Comparison of ENCODE assay signal across 22 cellular contexts in the genomic region with DNA sequence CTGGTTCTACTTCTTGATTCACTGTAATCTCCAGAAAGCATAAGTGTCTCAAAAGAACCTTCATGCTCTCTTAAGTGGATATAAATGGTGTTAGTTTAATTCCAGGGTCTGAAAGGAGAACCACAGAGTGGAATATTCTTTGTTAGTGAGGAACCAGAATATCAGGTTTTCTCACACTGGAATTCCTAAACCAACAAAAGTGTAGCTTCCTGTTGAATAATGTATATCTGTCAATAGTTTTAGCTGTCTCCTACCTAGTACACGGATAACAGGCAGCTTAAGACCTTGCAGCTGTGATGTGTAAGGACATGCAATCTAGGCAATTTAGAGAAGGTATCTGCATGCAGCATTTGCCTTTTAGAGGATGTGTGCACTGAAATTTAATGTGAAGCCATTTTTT. TPM values are rescaled to one million over a fixed set of nuclear protein-coding genes. Genes with fewer than 3 reads are reported as not detected.
DNase-seq lines count a peak whose midpoint lies in the region; FAIRE-seq and TF ChIP-seq lines count a peak whose summit lies in the region.
"Had no signal": no experiment of that assay in that cellular context is flagged by ENCODE, and none has a peak within 500 bp of the region (broad histone marks: within the 10 kb centered on the region; RNA-seq: fewer than 3 reads in every experiment).

No MANE protein-coding gene starts in this region.

- no peak overlapping the region for H2AK5ac ChIP-seq in mesenchymal stem cell (ENCODE audit: low read length, severe bottlenecking)

- no peak overlapping the region for H3K14ac ChIP-seq in mesenchymal stem cell (ENCODE audit: low read length in 2 of 2)

- H3K9me3 Mint-ChIP-seq in activated CD4-positive, alpha-beta T cell treated with anti-CD3 and anti-CD28 coated beads, Interleukin-2, amount 10 ng/mL, durations not matched to agents 7 days and 5 days: no peaks in the 10 kb centered on the region
- H3K9me3 Mint-ChIP-seq: activated CD4-positive, alpha-beta T cell treated with anti-CD3 and anti-CD28 coated beads, Interleukin-2, amount 10 ng/mL, durations not matched to agents 24 days and 14 days; activated T-helper 1 cell treated with anti-CD3 and anti-CD28 coated beads, Interleukin-12 subunit alpha, Interleukin-12 subunit beta, Interleukin-2, Interleukin-4 antibody, amounts not matched to agents 30 ng/mL and 10 ng/mL and 1 ng/mL, durations not matched to agents 14 hours and 24 hours and 36 hours; dendritic cell treated with granulocyte-macrophage colony-stimulating factor and Interleukin-4, amounts not matched to agents 40 ng/mL and 50 ng/mL, for 4 days; memory B cell had no signal

- H3K4me2 ChIP-seq in keratinocyte (ENCODE audit: control insufficient read depth, extremely low read depth, insufficient read depth, low read depth, low read length) (peak overlapping the region; percentile 41), mesenchymal stem cell (ENCODE audit: low read length, poor library complexity, severe bottlenecking) (no peak overlapping the region)

- H2AFZ ChIP-seq in keratinocyte (ENCODE audit: control insufficient read depth, low read length): no peak overlapping the region
- H2AFZ ChIP-seq in mesenchymal stem cell (ENCODE audit: low read depth, low read length): no peak overlapping the region

- peaks cover 87% of the 10 kb centered on the region for H3K79me2 ChIP-seq in keratinocyte (ENCODE audit: control insufficient read depth, insufficient read depth, low read length)

- no peak overlapping the region for H3K4ac ChIP-seq in mesenchymal stem cell (ENCODE audit: low read depth in 1 of 2, low read length in 2 of 2)

- H3K4me1 Mint-ChIP-seq in activated CD4-positive, alpha-beta T cell treated with anti-CD3 and anti-CD28 coated beads, Interleukin-2, amount 10 ng/mL, durations not matched to agents 7 days and 5 days: no peaks in the 10 kb centered on the region
- H3K4me1 Mint-ChIP-seq: activated CD4-positive, alpha-beta T cell treated with anti-CD3 and anti-CD28 coated beads, Interleukin-2, amount 10 ng/mL, durations not matched to agents 24 days and 14 days; activated naive CD4-positive, alpha-beta T cell treated with anti-CD3 and anti-CD28 coated beads, Interleukin-2, amount 10 ng/mL, durations not matched to agents 7 days and 5 days; B cell; CD8-positive, alpha-beta memory T cell; memory B cell had no signal

- no peak overlapping the region for H3K18ac ChIP-seq in mesenchymal stem cell (ENCODE audit: low read depth in 1 of 2, low read length in 2 of 2)

- H3K9me3 ChIP-seq in keratinocyte (ENCODE audit: control insufficient read depth, low read depth, low read length) (no peaks in the 10 kb centered on the region), mesenchymal stem cell (ENCODE audit: control insufficient read depth, low read length) (no peaks in the 10 kb centered on the region)
- H3K9me3 ChIP-seq: upper lobe of right lung had no signal

- no peaks in the 10 kb centered on the region for H4K20me1 ChIP-seq in keratinocyte (ENCODE audit: control insufficient read depth, extremely low read depth, insufficient read depth, low read length)

- H2BK120ac ChIP-seq in mesenchymal stem cell (ENCODE audit: low read depth, low read length): no peak overlapping the region

- H3K27ac ChIP-seq in keratinocyte (ENCODE audit: control insufficient read depth, insufficient read depth, low read length) (no peak overlapping the region), mesenchymal stem cell (ENCODE audit: low read length, poor library complexity, severe bottlenecking) (no peak overlapping the region)
- H3K27ac ChIP-seq: cardiac muscle cell, upper lobe of right lung had no signal

- CTCF ChIA-PET in activated CD4-positive, alpha-beta T cell treated with anti-CD3 and anti-CD28 coated beads, Interleukin-2, amount 10 ng/mL, durations not matched to agents 7 days and 5 days (lab: Charles Lee): no interaction called here

- dilution Hi-C loops in keratinocyte (cut with MboI; ENCODE audit: extremely low pct_ligation_motif_present, low sequenced_read_pairs): no loop called here

- no peak overlapping the region for H3K23ac ChIP-seq in mesenchymal stem cell (ENCODE audit: low read length in 2 of 2)

- peaks cover 5% of the 10 kb centered on the region for H3K79me1 ChIP-seq in mesenchymal stem cell (replicated peaks; ENCODE audit: low read length, poor library complexity, severe bottlenecking)

- peak; percentile 34 for DNase-seq in DMS153 treated with DMSO at 0.1 percent for 48 hours (lab: John Stamatoyannopoulos, UW; ENCODE audit: unreplicated experiment)
- peak; percentile 68 for DNase-seq in LNCaP clone FGC (ENCODE audit: low read depth)
- DNase-seq in NCI-H748 treated with DMSO at 0.1 percent for 48 hours (lab: John Stamatoyannopoulos, UW): peak; percentile 48
- no peak for DNase-seq in keratinocyte (ENCODE audit: low read depth, low spot score)
- DNase-seq in stimulated activated CD4-positive, alpha-beta T cell treated with anti-CD3 and anti-CD28 coated beads, Interleukin-12 subunit alpha, Interleukin-12 subunit beta, amount 100 ng/mL, for 4 hours: no peak
- no peak for DNase-seq in cerebellar cortex (ENCODE audit: low spot score)
- no peak for DNase-seq in activated CD4-positive, alpha-beta T cell treated with anti-CD3 and anti-CD28 coated beads, Interleukin-2, amount 10 ng/mL, durations not matched to agents 7 days and 5 days
- DNase-seq in mesenchymal stem cell: no peak
- DNase-seq: activated CD4-positive, alpha-beta T cell treated with anti-CD3 and anti-CD28 coated beads, Interleukin-2, amount 10 ng/mL, durations not matched to agents 24 days and 14 days; activated naive CD4-positive, alpha-beta T cell treated with anti-CD3 and anti-CD28 coated beads, Interleukin-2, amount 10 ng/mL, durations not matched to agents 7 days and 5 days; amygdala; CD8-positive, alpha-beta memory T cell; head of caudate nucleus; left colon; MV-4-11; upper lobe of right lung had no signal

- no peaks in the 10 kb centered on the region for H3K27me3 ChIP-seq in keratinocyte (ENCODE audit: control insufficient read depth, extremely low read depth, insufficient read depth, low read length)
- no peaks in the 10 kb centered on the region for H3K27me3 ChIP-seq in mesenchymal stem cell (ENCODE audit: control insufficient read depth in 1 of 2, insufficient read depth in 1 of 2, low read length in 2 of 2)
- H3K27me3 ChIP-seq: cardiac muscle cell, upper lobe of right lung had no signal

- H4K91ac ChIP-seq in mesenchymal stem cell (ENCODE audit: low read length): no peak overlapping the region

- no peak overlapping the region for H3K9ac ChIP-seq in keratinocyte (ENCODE audit: control insufficient read depth, extremely low read depth, insufficient read depth, low read length)
- H3K9ac ChIP-seq in mesenchymal stem cell (ENCODE audit: low read length): no peak overlapping the region

- 100% methylated on average over 1 of the region's 1 CpG for WGBS in mesenchymal stem cell

- no peaks in the 10 kb centered on the region for H3K27me3 Mint-ChIP-seq in activated CD4-positive, alpha-beta T cell treated with anti-CD3 and anti-CD28 coated beads, Interleukin-2, amount 10 ng/mL, durations not matched to agents 7 days and 5 days
- H3K27me3 Mint-ChIP-seq: activated CD4-positive, alpha-beta T cell treated with anti-CD3 and anti-CD28 coated beads, Interleukin-2, amount 10 ng/mL, durations not matched to agents 24 days and 14 days; activated naive CD4-positive, alpha-beta T cell treated with anti-CD3 and anti-CD28 coated beads, Interleukin-2, amount 10 ng/mL, durations not matched to agents 7 days and 5 days; B cell; CD8-positive, alpha-beta memory T cell; dendritic cell treated with granulocyte-macrophage colony-stimulating factor and Interleukin-4, amounts not matched to agents 40 ng/mL and 50 ng/mL, for 4 days; memory B cell had no signal

- H3K4me1 ChIP-seq in keratinocyte (ENCODE audit: control insufficient read depth, extremely low read depth, insufficient read depth, low read length): peaks cover 56% of the 10 kb centered on the region
- peaks cover 4% of the 10 kb centered on the region for H3K4me1 ChIP-seq in mesenchymal stem cell (ENCODE audit: control insufficient read depth, insufficient read depth, low read depth, low read length)

- POLR2A ChIA-PET in activated CD4-positive, alpha-beta T cell treated with anti-CD3 and anti-CD28 coated beads, Interleukin-2, amount 10 ng/mL, durations not matched to agents 7 days and 5 days (lab: Charles Lee): no interaction called here

- H3K4me3 Mint-ChIP-seq in activated CD4-positive, alpha-beta T cell treated with anti-CD3 and anti-CD28 coated beads, Interleukin-2, amount 10 ng/mL, durations not matched to agents 7 days and 5 days: no peak overlapping the region
- H3K4me3 Mint-ChIP-seq: activated CD4-positive, alpha-beta T cell treated with anti-CD3 and anti-CD28 coated beads, Interleukin-2, amount 10 ng/mL, durations not matched to agents 24 days and 14 days; activated naive CD4-positive, alpha-beta T cell treated with anti-CD3 and anti-CD28 coated beads, Interleukin-2, amount 10 ng/mL, durations not matched to agents 7 days and 5 days; activated T-helper 1 cell treated with anti-CD3 and anti-CD28 coated beads, Interleukin-12 subunit alpha, Interleukin-12 subunit beta, Interleukin-2, Interleukin-4 antibody, amounts not matched to agents 30 ng/mL and 10 ng/mL and 1 ng/mL, durations not matched to agents 14 hours and 24 hours and 36 hours; B cell; CD8-positive, alpha-beta memory T cell; dendritic cell treated with granulocyte-macrophage colony-stimulating factor and Interleukin-4, amounts not matched to agents 40 ng/mL and 50 ng/mL, for 4 days; memory B cell had no signal

- no peak overlapping the region for H2BK15ac ChIP-seq in mesenchymal stem cell (ENCODE audit: low read depth, poor library complexity, severe bottlenecking)

- FAIRE-seq in keratinocyte (lab: Jason Lieb, UNC): no peak
- FAIRE-seq: GM12892 had no signal

- peaks cover 9% of the 10 kb centered on the region for H3K9me1 ChIP-seq in keratinocyte (ENCODE audit: control insufficient read depth, extremely low read depth, insufficient read depth, low read length)

- H3K4me3 ChIP-seq in LNCaP clone FGC (ENCODE audit: low read depth, low read length) (peak overlapping the region; percentile 22; the same call in 1 of the 2 replicates), keratinocyte (ENCODE audit: control insufficient read depth in 2 of 3, extremely low read depth in 1 of 3, insufficient read depth in 2 of 3, low read depth in 1 of 3, low read length in 3 of 3) (no peak overlapping the region), mesenchymal stem cell (ENCODE audit: insufficient read depth in 1 of 2, low read depth in 1 of 2, low read length in 2 of 2) (no peak overlapping the region)
- H3K4me3 ChIP-seq: cardiac muscle cell, upper lobe of right lung had no signal

- H3K36me3 ChIP-seq in keratinocyte (ENCODE audit: control insufficient read depth in 2 of 2, extremely low read depth in 1 of 2, insufficient read depth in 2 of 2, low read length in 2 of 2) (peaks cover 2 to 5% of the 10 kb centered on the region in 2 experiments), mesenchymal stem cell (ENCODE audit: control insufficient read depth in 1 of 2, insufficient read depth in 2 of 2, low read depth in 1 of 2, low read length in 2 of 2) (peaks cover 17 to 47% of the 10 kb centered on the region in 2 experiments)
- H3K36me3 ChIP-seq: cardiac muscle cell, upper lobe of right lung had no signal

- H3K36me3 Mint-ChIP-seq in activated CD4-positive, alpha-beta T cell treated with anti-CD3 and anti-CD28 coated beads, Interleukin-2, amount 10 ng/mL, durations not matched to agents 7 days and 5 days (ENCODE audit: low read depth): no peaks in the 10 kb centered on the region
- H3K36me3 Mint-ChIP-seq: activated naive CD4-positive, alpha-beta T cell treated with anti-CD3 and anti-CD28 coated beads, Interleukin-2, amount 10 ng/mL, durations not matched to agents 7 days and 5 days; CD8-positive, alpha-beta memory T cell; memory B cell had no signal

- H3K27ac Mint-ChIP-seq in activated CD4-positive, alpha-beta T cell treated with anti-CD3 and anti-CD28 coated beads, Interleukin-2, amount 10 ng/mL, durations not matched to agents 7 days and 5 days: no peak overlapping the region
- H3K27ac Mint-ChIP-seq: activated CD4-positive, alpha-beta T cell treated with anti-CD3 and anti-CD28 coated beads, Interleukin-2, amount 10 ng/mL, durations not matched to agents 24 days and 14 days; activated naive CD4-positive, alpha-beta T cell treated with anti-CD3 and anti-CD28 coated beads, Interleukin-2, amount 10 ng/mL, durations not matched to agents 7 days and 5 days; activated T-helper 1 cell treated with anti-CD3 and anti-CD28 coated beads, Interleukin-12 subunit alpha, Interleukin-12 subunit beta, Interleukin-2, Interleukin-4 antibody, amounts not matched to agents 30 ng/mL and 10 ng/mL and 1 ng/mL, durations not matched to agents 14 hours and 24 hours and 36 hours; B cell; CD8-positive, alpha-beta memory T cell; dendritic cell treated with granulocyte-macrophage colony-stimulating factor and Interleukin-4, amounts not matched to agents 40 ng/mL and 50 ng/mL, for 4 days; memory B cell had no signal

- no peak for TF ChIP-seq CTCF in LNCaP clone FGC (IDR thresholded peaks at IDR 0.05; ENCODE audit: control insufficient read depth, extremely low read depth, insufficient read depth)
- no peak for TF ChIP-seq CTCF in keratinocyte (optimal IDR thresholded peaks at IDR 0.05 in 1 of 3, IDR thresholded peaks at IDR 0.05 in 1 of 3, conservative IDR thresholded peaks at IDR 0.05 in 1 of 3; ENCODE audit: extremely low read depth in 1 of 3, insufficient read depth in 2 of 3, low read length in 3 of 3)

- no peak overlapping the region for H4K8ac ChIP-seq in mesenchymal stem cell (ENCODE audit: low read length)

- no peak overlapping the region for H2BK5ac ChIP-seq in mesenchymal stem cell (ENCODE audit: low read depth, low read length, poor library complexity, severe bottlenecking)

- no peak overlapping the region for H2BK12ac ChIP-seq in mesenchymal stem cell (ENCODE audit: low read length in 2 of 2)

RNA-seq across cellular contexts. Expression of a gene that starts 24.0 kb away (rescaled TPM):
- 22.1 to 30.9 TPM (median 25.5 TPM) in 3 replicates for polyA plus RNA-seq in keratinocyte
- polyA plus RNA-seq in keratinocyte (2011; ENCODE audit: low read depth): 4.4 TPM
- polyA plus RNA-seq in keratinocyte (2011; cell fraction: cytosol; rRNA removed): 6.3 and 11.9 TPM in 2 replicates
- 37.1 and 38.0 TPM in 2 replicates for polyA plus RNA-seq in keratinocyte (2011; cell fraction: nucleus; rRNA removed)
- 12.2 TPM in 2 replicates for polyA plus RNA-seq in keratinocyte (2012; ENCODE audit: low replicate concordance)
- 26.1 to 67.7 TPM (median 49.0 TPM) in 3 replicates for polyA minus RNA-seq in keratinocyte
- 15.2 TPM for polyA minus RNA-seq in keratinocyte (2011; cell fraction: cytosol; rRNA and poly(A)+ RNA removed)
- polyA minus RNA-seq in keratinocyte (2011; cell fraction: nucleus; rRNA and poly(A)+ RNA removed): 48.5 and 69.0 TPM in 2 replicates
- not detected for total RNA-seq in activated CD4-positive, alpha-beta T cell treated with anti-CD3 and anti-CD28 coated beads, Interleukin-2, amount 10 ng/mL, durations not matched to agents 7 days and 5 days
- 11.1 TPM for polyA plus RNA-seq in mesenchymal stem cell (2013, experiment 1 of 2)
- 11.7 TPM for polyA plus RNA-seq in mesenchymal stem cell (2013, experiment 2 of 2)
- total RNA-seq: activated CD4-positive, alpha-beta T cell treated with anti-CD3 and anti-CD28 coated beads, Interleukin-2, amount 10 ng/mL, durations not matched to agents 24 days and 14 days; activated T-helper 1 cell treated with anti-CD3 and anti-CD28 coated beads, Interleukin-12 subunit alpha, Interleukin-12 subunit beta, Interleukin-2, Interleukin-4 antibody, amounts not matched to agents 30 ng/mL and 10 ng/mL and 1 ng/mL, durations not matched to agents 14 hours and 24 hours and 36 hours; B cell had no signal
- polyA plus RNA-seq: CD8-positive, alpha-beta memory T cell had no signal

Comparison
In these comparisons a context has a peak if more than half of its experiments do, and no peak if none do; other contexts are left out.
1. DNase-seq: peak in DMS153 treated with DMSO at 0.1 percent for 48 hours (single experiment), LNCaP clone FGC (single experiment) and NCI-H748 treated with DMSO at 0.1 percent for 48 hours (single experiment); none in keratinocyte (single experiment), stimulated activated CD4-positive, alpha-beta T cell treated with anti-CD3 and anti-CD28 coated beads, Interleukin-12 subunit alpha, Interleukin-12 subunit beta, amount 100 ng/mL, for 4 hours (single experiment), cerebellar cortex (single experiment), activated CD4-positive, alpha-beta T cell treated with anti-CD3 and anti-CD28 coated beads, Interleukin-2, amount 10 ng/mL, durations not matched to agents 7 days and 5 days (single experiment) and mesenchymal stem cell (single experiment).